8 cellular contexts compared by ENCODE assay signal in the genomic region with DNA sequence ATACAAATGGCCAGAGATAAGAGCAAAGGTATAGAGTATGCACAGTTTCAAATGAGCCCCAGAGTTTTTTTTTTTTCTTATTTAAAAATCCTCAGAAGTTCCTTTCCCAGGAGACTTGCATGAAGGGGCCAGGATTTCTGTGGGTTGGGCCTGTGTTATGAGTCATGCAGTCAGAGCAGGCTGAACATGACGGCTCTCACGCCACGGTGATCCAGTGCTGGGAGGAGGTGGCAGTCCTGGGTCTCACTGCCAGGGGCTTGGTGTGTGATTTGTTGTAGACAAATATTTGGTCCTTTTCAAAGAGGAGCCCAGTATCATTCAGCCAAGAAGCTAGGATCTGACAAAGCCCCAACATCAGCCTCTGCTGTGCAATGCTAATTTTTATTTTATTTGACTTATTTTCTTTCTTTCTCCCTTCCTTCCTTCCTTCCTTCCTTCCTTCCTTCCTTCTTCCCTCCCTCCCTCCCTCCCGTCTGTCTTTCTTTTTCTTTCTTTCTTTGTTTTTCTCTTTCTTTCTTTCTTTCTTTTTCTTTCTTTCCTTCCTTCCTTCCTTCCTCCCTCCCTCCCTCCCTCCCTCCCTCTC. TPM values are rescaled to one million over a fixed set of nuclear protein-coding genes. Genes with fewer than 3 reads are reported as not detected.
A peak's percentile ranks its signal among the peaks of the same experiment; 100 is the strongest.
DNase-seq lines count a peak whose midpoint lies in the region; ATAC-seq, FAIRE-seq and TF ChIP-seq lines count a peak whose summit lies in the region.

No MANE protein-coding gene starts in this region.

- TF ChIP-seq CTCF in brain (conservative IDR thresholded peaks at IDR 0.05) (no peak), D721Med (IDR thresholded peaks at IDR 0.05; ENCODE audit: insufficient read depth, missing control alignments) (no peak)

- H3K27me3 Mint-ChIP-seq in brain, result peaks cover 7% of the 10 kb centered on the region

- DNase-seq in AG20443 (ENCODE audit: low spot score) (peak; percentile 95), lung microvascular endothelial cell (ENCODE audit: low read depth in 2 of 2) (peak; percentile 64 to 96), NCI-H82 (lab: John Stamatoyannopoulos, UW) (no peak), D721Med (ENCODE audit: insufficient read length, low spot score) (no peak)

- no peak for TF ChIP-seq RAD21 in Ishikawa (IDR thresholded peaks at IDR 0.05; ENCODE audit: low read depth)

- FAIRE-seq in D721Med (lab: Jason Lieb, UNC), result no peak

- H3K9me3 Mint-ChIP-seq in brain, result peaks cover 0 to 4% (median 0%) of the 10 kb centered on the region in 5 experiments

- no peak for TF ChIP-seq EP300 in Ishikawa (IDR thresholded peaks at IDR 0.05; ENCODE audit: borderline replicate concordance)

- no peaks in the 10 kb centered on the region for H3K36me3 Mint-ChIP-seq in brain

- H3K27ac Mint-ChIP-seq in brain, result peak overlapping the region in 4 of 5 experiments; percentile 19 to 61 (median 38)

- no peak overlapping the region for H3K4me3 Mint-ChIP-seq in brain

- ATAC-seq in HG02678 (IDR thresholded peaks at IDR 0.05; ENCODE audit: unreplicated experiment) (no peak), HG02840 (IDR thresholded peaks at IDR 0.05; ENCODE audit: low FRiP score, unreplicated experiment) (no peak)

- H3K4me1 Mint-ChIP-seq in brain, result peaks cover 59% of the 10 kb centered on the region

TF ChIP-seq in Ishikawa, 13 proteins besides CTCF, POLR2A, EP300 and RAD21:
- TF ChIP-seq TCF12 (IDR thresholded peaks at IDR 0.05; ENCODE audit: low read depth) (0 out of 2 replicates have a peak, but pooled peaks have one; percentile 23), YY1 (IDR thresholded peaks at IDR 0.05; ENCODE audit: low read depth) (peak; percentile 26; the same call in 1 of the 2 replicates), NFIC (IDR thresholded peaks at IDR 0.05) (no peak)

RNA-seq across cellular contexts. Expression of a gene that starts 10.4 kb away (rescaled TPM):
- 3.6 TPM for polyA plus RNA-seq in brain (ENCODE audit: insufficient read depth, low read depth, low replicate concordance)
- total RNA-seq in lung microvascular endothelial cell, result under 0.01 TPM in 2 replicates

Comparison
In these comparisons a context has a peak if more than half of its experiments do, and no peak if none do; other contexts are left out.
1. DNase-seq: peak in AG20443 (single experiment) and lung microvascular endothelial cell (2 of 2); none in NCI-H82 (single experiment) and D721Med (single experiment).